15 cellular contexts compared by ENCODE assay signal in genomic region chr14:80291099-80291498, GRCh38.
"Had no signal": no experiment of that assay in that cellular context is flagged by ENCODE, and none has a peak within 500 bp of the region (broad histone marks: within the 10 kb centered on the region; RNA-seq: fewer than 3 reads in every experiment).

No MANE protein-coding gene starts in this region.

- ATAC-seq: activated CD8-positive, alpha-beta T cell treated with anti-CD3 and anti-CD28 coated beads for 36 hours; left lung; stimulated activated naive B cell treated with anti-CD40 and anti-IgM and Interleukin-4, amounts not matched to agents 10 μg/mL and 1 μg/mL and 100 μg/mL, for 72 hours had no signal

- H3K27ac ChIP-seq: ascending aorta, cardiac muscle cell, left lung, thoracic aorta, upper lobe of left lung had no signal

- H3K4me3 ChIP-seq: ascending aorta, cardiac muscle cell, left lung, thoracic aorta, upper lobe of left lung had no signal

- H3K27me3 ChIP-seq: ascending aorta, cardiac muscle cell, left lung, upper lobe of left lung had no signal

- H3K36me3 ChIP-seq: ascending aorta, cardiac muscle cell, left lung, thoracic aorta, upper lobe of left lung had no signal

- FAIRE-seq: frontal cortex, kidney had no signal

- DNase-seq: activated B cell treated with CpG ODN at 0.5 μM for 24 hours; activated CD4-positive, alpha-beta T cell treated with anti-CD3 and anti-CD28 coated beads for 4 hours; activated CD8-positive, alpha-beta T cell treated with anti-CD3 and anti-CD28 coated beads for 36 hours; activated effector memory CD4-positive, alpha-beta T cell treated with Interleukin-2 at 50 U/mL for 16 hours; activated naive CD4-positive, alpha-beta T cell treated with anti-CD3 and anti-CD28 coated beads, Interleukin-2, amount 10 ng/mL, durations not matched to agents 7 days and 5 days; activated T-cell treated with anti-CD3 and anti-CD28 coated beads, Interleukin-2, amount 50 U/mL, for 1 hour; effector CD8-positive, alpha-beta T cell; kidney; left lung; stimulated activated naive B cell treated with anti-CD40 and anti-IgM and Interleukin-4, amounts not matched to agents 10 μg/mL and 1 μg/mL and 100 μg/mL, for 72 hours; upper lobe of left lung had no signal
